In the genomic region with DNA sequence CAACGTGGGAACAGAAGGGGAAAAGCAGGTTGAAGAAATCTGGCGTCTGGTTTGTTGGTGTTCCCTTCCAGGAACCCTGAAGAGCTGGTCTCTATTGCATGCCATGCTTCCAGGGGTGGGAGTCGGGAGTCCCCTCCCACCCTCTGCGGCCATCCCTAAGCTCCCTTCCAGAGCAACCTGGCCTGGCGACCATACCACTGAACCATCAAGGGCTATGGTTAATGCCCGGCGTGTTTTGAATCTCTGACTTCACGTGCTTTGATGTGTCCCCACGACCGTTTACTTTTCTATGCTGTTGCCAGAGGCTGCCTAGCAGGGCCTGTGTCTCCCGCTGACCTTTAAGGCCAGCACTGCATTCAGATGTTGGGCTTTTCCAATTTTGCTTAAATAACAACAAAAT, we compare ENCODE assay signal across 8 cellular contexts. TPM values are rescaled to one million over a fixed set of nuclear protein-coding genes. Genes with fewer than 3 reads are reported as not detected.
A peak's percentile ranks its signal among the peaks of the same experiment; 100 is the strongest.
DNase-seq lines count a peak whose midpoint lies in the region; ATAC-seq and TF ChIP-seq lines count a peak whose summit lies in the region.

No MANE protein-coding gene starts in this region.

- peak; percentile 49 for DNase-seq in H9
- DNase-seq in RWPE2 (ENCODE audit: low spot score): no peak
- DNase-seq in glutamatergic neuron: no peak
- peak; percentile 49 for DNase-seq in retina
- DNase-seq in GM20000 (ENCODE audit: low spot score): no peak
- DNase-seq in NCI-H510A treated with DMSO at 0.1 percent for 48 hours (lab: John Stamatoyannopoulos, UW): no peak

- WGBS in H9 (ENCODE audit: extremely low coverage, insufficient read length, low lambda C conversion rate): no CpG with 5 or more reads among the region's 11 CpGs

- H3K56ac ChIP-seq in H9 (ENCODE audit: insufficient read length, low read depth, low read length): no peak overlapping the region

- peak overlapping the region in 1 of 3 experiments; percentile 59; a peak in 3 of 7 replicates for H3K27ac Mint-ChIP-seq in H9
- no peak overlapping the region for H3K27ac Mint-ChIP-seq in glutamatergic neuron (ENCODE audit: unreplicated experiment)

- H3K18ac ChIP-seq in H9 (ENCODE audit: insufficient read length, low read depth, low read length): no peak overlapping the region

- no peak overlapping the region for H3K23ac ChIP-seq in H9 (ENCODE audit: insufficient read length, low read depth, low read length)

- H3K36me3 Mint-ChIP-seq in H9 (ENCODE audit: insufficient read depth in 1 of 3, low read depth in 3 of 3): peaks cover 0 to 8% (median 0%) of the 10 kb centered on the region in 3 experiments; a peak in 4 of 7 replicates
- H3K36me3 Mint-ChIP-seq in glutamatergic neuron (ENCODE audit: unreplicated experiment): no peaks in the 10 kb centered on the region

- H3K27me3 Mint-ChIP-seq in H9 (ENCODE audit: low read depth) (no peaks in the 10 kb centered on the region; the same call in 1 of the 2 replicates), glutamatergic neuron (ENCODE audit: unreplicated experiment) (peaks cover 5% of the 10 kb centered on the region)

- no peak overlapping the region for H3K14ac ChIP-seq in H9 (ENCODE audit: insufficient read depth, low read length)

- H3K4ac ChIP-seq in H9 (ENCODE audit: low read depth, low read length): no peak overlapping the region

- no peak overlapping the region for H2BK120ac ChIP-seq in H9 (ENCODE audit: low read depth, low read length, poor library complexity, severe bottlenecking)

- no peak overlapping the region for H4K91ac ChIP-seq in H9 (ENCODE audit: insufficient read length, low read depth, low read length)

- no peak overlapping the region for H2BK5ac ChIP-seq in H9 (ENCODE audit: insufficient read length, low read length)

- H3K27ac ChIP-seq in H9 (ENCODE audit: insufficient read length, low read depth, low read length): no peak overlapping the region
- no peak overlapping the region for H3K27ac ChIP-seq in RWPE2 (ENCODE audit: poor library complexity, severe bottlenecking)

- no peak for ATAC-seq in RWPE2 (ENCODE audit: low read depth)
- no peak for ATAC-seq in HG03280 (IDR thresholded peaks at IDR 0.05; ENCODE audit: unreplicated experiment)
- ATAC-seq in GM21786 (IDR thresholded peaks at IDR 0.05; ENCODE audit: unreplicated experiment): no peak

- no peaks in the 10 kb centered on the region for H4K20me1 ChIP-seq in H9 (ENCODE audit: control insufficient read depth, insufficient read depth, insufficient read length)

- H2BK15ac ChIP-seq in H9 (ENCODE audit: low read depth, low read length): no peak overlapping the region

- peaks cover 10% of the 10 kb centered on the region; the same call in 1 of the 2 replicates for H3K36me3 ChIP-seq in RWPE2 (ENCODE audit: low read depth)

- no peak overlapping the region for H2AK5ac ChIP-seq in H9 (ENCODE audit: insufficient read length, low read length)

- peaks cover 3% of the 10 kb centered on the region for H3K79me1 ChIP-seq in H9 (ENCODE audit: insufficient read depth, low read depth, low read length, poor library complexity, severe bottlenecking)

- H3K4me1 Mint-ChIP-seq in H9 (peaks cover 32 to 37% of the 10 kb centered on the region in 2 experiments), glutamatergic neuron (ENCODE audit: low read depth, unreplicated experiment) (peaks cover 17% of the 10 kb centered on the region)

- H3K9me3 ChIP-seq in H9 (ENCODE audit: control insufficient read depth, low read depth, low read length) (no peaks in the 10 kb centered on the region), RWPE2 (ENCODE audit: severe bottlenecking) (no peaks in the 10 kb centered on the region)

- H4K5ac ChIP-seq in H9 (ENCODE audit: insufficient read length, low read depth, low read length): no peak overlapping the region

- 0 out of 2 replicates have a peak, but pooled peaks cover 2% of the 10 kb centered on the region for H3K4me1 ChIP-seq in H9 (ENCODE audit: insufficient read depth, low read length)
- peaks cover 17% of the 10 kb centered on the region for H3K4me1 ChIP-seq in RWPE2 (ENCODE audit: insufficient read depth, poor library complexity, severe bottlenecking)

- peak overlapping the region; percentile 97 for H3K4me3 ChIP-seq in RWPE2 (ENCODE audit: severe bottlenecking)

- peaks cover 4% of the 10 kb centered on the region for H3K23me2 ChIP-seq in H9 (ENCODE audit: insufficient read length, low read depth, low read length, poor library complexity, severe bottlenecking)

- peak overlapping the region; percentile 14 for H3K4me2 ChIP-seq in H9 (ENCODE audit: insufficient read depth, insufficient read length, low read length)

- no peak overlapping the region for H4K8ac ChIP-seq in H9 (replicated peaks; ENCODE audit: insufficient read length, low read depth, low read length)

- H3K79me2 ChIP-seq in H9 (ENCODE audit: insufficient read depth, low read length): peaks cover 3% of the 10 kb centered on the region; the same call in 1 of the 2 replicates

- no peak overlapping the region for H3K9ac ChIP-seq in H9 (ENCODE audit: extremely low read depth, insufficient read length, low read length)

- TF ChIP-seq CTCF in H9 (conservative IDR thresholded peaks at IDR 0.05) (no peak), RWPE2 (IDR thresholded peaks at IDR 0.05; ENCODE audit: poor library complexity, severe bottlenecking) (no peak), glutamatergic neuron (IDR thresholded peaks at IDR 0.05; ENCODE audit: partially characterized antibody, unreplicated experiment) (no peak), GM20000 (IDR thresholded peaks at IDR 0.05; ENCODE audit: extremely low read depth, missing control alignments) (no peak)

- H3K27me3 ChIP-seq in H9 (ENCODE audit: insufficient read depth, low read length) (no peaks in the 10 kb centered on the region), RWPE2 (ENCODE audit: insufficient read depth, poor library complexity, severe bottlenecking) (no peaks in the 10 kb centered on the region)

- H3K4me3 Mint-ChIP-seq in H9 (peak overlapping the region; percentile 89 to 95), glutamatergic neuron (ENCODE audit: unreplicated experiment) (peak overlapping the region; percentile 93)

- H3K9me3 Mint-ChIP-seq in H9: no peaks in the 10 kb centered on the region; a peak in 1 of 5 replicates
- peaks cover 7% of the 10 kb centered on the region for H3K9me3 Mint-ChIP-seq in glutamatergic neuron (ENCODE audit: unreplicated experiment)

- H2AFZ ChIP-seq in H9 (ENCODE audit: low read length): peak overlapping the region; percentile 81

- no peak overlapping the region for H2BK20ac ChIP-seq in H9 (ENCODE audit: low read depth, low read length, poor library complexity, severe bottlenecking)

- no peak overlapping the region for H3T11ph ChIP-seq in H9 (ENCODE audit: low read length)

- H2BK12ac ChIP-seq in H9 (ENCODE audit: insufficient read length, low read depth, low read length): no peak overlapping the region

RNA-seq across cellular contexts. Expression of a gene that starts 0.7 kb away (rescaled TPM):
- total RNA-seq in H9 (2021) (11.8 and 12.0 TPM in 2 replicates), glutamatergic neuron (ENCODE audit: unreplicated experiment) (21.3 TPM)

Comparison
In these comparisons a context has a peak if more than half of its experiments do, and no peak if none do; other contexts are left out.
1. DNase-seq: peak in H9 (single experiment) and retina (single experiment); none in RWPE2 (single experiment), glutamatergic neuron (single experiment), GM20000 (single experiment) and NCI-H510A treated with DMSO at 0.1 percent for 48 hours (single experiment).